2 cellular contexts compared by ENCODE assay signal in genomic region chr11:62603771-62604170, GRCh38.
TF ChIP-seq lines count a peak whose summit lies in the region.

No MANE protein-coding gene starts in this region.

TF ChIP-seq in GM23338, 12 proteins besides CTCF, POLR2A, EP300 and RAD21:
- TF ChIP-seq JUNB (IDR thresholded peaks at IDR 0.05; ENCODE audit: unreplicated experiment) (no peak), EZH2 (IDR thresholded peaks at IDR 0.05; ENCODE audit: low read depth, unreplicated experiment) (no peak), CREB1 (CRISPR knock-in tag; IDR thresholded peaks at IDR 0.05; ENCODE audit: low read depth) (no peak), ZNF114 (CRISPR knock-in tag; IDR thresholded peaks at IDR 0.05) (no peak)
- TF ChIP-seq, protein P1, sequence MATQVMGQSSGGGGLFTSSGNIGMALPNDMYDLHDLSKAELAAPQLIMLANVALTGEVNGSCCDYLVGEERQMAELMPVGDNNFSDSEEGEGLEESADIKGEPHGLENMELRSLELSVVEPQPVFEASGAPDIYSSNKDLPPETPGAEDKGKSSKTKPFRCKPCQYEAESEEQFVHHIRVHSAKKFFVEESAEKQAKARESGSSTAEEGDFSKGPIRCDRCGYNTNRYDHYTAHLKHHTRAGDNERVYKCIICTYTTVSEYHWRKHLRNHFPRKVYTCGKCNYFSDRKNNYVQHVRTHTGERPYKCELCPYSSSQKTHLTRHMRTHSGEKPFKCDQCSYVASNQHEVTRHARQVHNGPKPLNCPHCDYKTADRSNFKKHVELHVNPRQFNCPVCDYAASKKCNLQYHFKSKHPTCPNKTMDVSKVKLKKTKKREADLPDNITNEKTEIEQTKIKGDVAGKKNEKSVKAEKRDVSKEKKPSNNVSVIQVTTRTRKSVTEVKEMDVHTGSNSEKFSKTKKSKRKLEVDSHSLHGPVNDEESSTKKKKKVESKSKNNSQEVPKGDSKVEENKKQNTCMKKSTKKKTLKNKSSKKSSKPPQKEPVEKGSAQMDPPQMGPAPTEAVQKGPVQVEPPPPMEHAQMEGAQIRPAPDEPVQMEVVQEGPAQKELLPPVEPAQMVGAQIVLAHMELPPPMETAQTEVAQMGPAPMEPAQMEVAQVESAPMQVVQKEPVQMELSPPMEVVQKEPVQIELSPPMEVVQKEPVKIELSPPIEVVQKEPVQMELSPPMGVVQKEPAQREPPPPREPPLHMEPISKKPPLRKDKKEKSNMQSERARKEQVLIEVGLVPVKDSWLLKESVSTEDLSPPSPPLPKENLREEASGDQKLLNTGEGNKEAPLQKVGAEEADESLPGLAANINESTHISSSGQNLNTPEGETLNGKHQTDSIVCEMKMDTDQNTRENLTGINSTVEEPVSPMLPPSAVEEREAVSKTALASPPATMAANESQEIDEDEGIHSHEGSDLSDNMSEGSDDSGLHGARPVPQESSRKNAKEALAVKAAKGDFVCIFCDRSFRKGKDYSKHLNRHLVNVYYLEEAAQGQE (IDR thresholded peaks at IDR 0.05; ENCODE audit: unreplicated experiment), result no peak
TF ChIP-seq in GM23338: peak in this region for 0.

TF ChIP-seq in K562, 482 proteins besides CTCF, POLR2A, EP300 and RAD21:
- no peak for TF ChIP-seq FOS (IDR thresholded peaks at IDR 0.05; ENCODE audit: extremely low read depth, insufficient read length)
- no peak for TF ChIP-seq ZNF561 (CRISPR knock-in tag; conservative IDR thresholded peaks at IDR 0.05)
- TF ChIP-seq, protein P2, sequence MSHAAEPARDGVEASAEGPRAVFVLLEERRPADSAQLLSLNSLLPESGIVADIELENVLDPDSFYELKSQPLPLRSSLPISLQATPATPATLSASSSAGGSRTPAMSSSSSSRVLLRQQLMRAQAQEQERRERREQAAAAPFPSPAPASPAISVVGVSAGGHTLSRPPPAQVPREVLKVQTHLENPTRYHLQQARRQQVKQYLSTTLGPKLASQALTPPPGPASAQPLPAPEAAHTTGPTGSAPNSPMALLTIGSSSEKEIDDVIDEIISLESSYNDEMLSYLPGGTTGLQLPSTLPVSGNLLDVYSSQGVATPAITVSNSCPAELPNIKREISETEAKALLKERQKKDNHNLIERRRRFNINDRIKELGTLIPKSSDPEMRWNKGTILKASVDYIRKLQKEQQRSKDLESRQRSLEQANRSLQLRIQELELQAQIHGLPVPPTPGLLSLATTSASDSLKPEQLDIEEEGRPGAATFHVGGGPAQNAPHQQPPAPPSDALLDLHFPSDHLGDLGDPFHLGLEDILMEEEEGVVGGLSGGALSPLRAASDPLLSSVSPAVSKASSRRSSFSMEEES (CRISPR knock-in tag; IDR thresholded peaks at IDR 0.05), result no peak
- no peak for TF ChIP-seq GTF2E2 (tag; IDR thresholded peaks at IDR 0.05)
- no peak for TF ChIP-seq ZNF165 (CRISPR knock-in tag; IDR thresholded peaks at IDR 0.05; ENCODE audit: borderline replicate concordance)
- peak; percentile 88 for TF ChIP-seq RFX1 (IDR thresholded peaks at IDR 0.05)
- TF ChIP-seq NR2C1 (IDR thresholded peaks at IDR 0.05), result peak; percentile 41; the same call in 1 of the 2 replicates
- no peak for TF ChIP-seq NR2C1 (tag; IDR thresholded peaks at IDR 0.05)
- peak; percentile 38 for TF ChIP-seq MEIS2 (IDR thresholded peaks at IDR 0.05; ENCODE audit: partially characterized antibody)
- TF ChIP-seq STAG1 (CRISPR knock-in tag; IDR thresholded peaks at IDR 0.05; ENCODE audit: borderline replicate concordance), result no peak
- no peak for TF ChIP-seq ZBTB17 (CRISPR knock-in tag; IDR thresholded peaks at IDR 0.05)
- TF ChIP-seq, protein P3, sequence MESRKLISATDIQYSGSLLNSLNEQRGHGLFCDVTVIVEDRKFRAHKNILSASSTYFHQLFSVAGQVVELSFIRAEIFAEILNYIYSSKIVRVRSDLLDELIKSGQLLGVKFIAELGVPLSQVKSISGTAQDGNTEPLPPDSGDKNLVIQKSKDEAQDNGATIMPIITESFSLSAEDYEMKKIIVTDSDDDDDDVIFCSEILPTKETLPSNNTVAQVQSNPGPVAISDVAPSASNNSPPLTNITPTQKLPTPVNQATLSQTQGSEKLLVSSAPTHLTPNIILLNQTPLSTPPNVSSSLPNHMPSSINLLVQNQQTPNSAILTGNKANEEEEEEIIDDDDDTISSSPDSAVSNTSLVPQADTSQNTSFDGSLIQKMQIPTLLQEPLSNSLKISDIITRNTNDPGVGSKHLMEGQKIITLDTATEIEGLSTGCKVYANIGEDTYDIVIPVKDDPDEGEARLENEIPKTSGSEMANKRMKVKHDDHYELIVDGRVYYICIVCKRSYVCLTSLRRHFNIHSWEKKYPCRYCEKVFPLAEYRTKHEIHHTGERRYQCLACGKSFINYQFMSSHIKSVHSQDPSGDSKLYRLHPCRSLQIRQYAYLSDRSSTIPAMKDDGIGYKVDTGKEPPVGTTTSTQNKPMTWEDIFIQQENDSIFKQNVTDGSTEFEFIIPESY (CRISPR knock-in tag; IDR thresholded peaks at IDR 0.05), result peak; percentile 33; the same call in 1 of the 2 replicates
TF ChIP-seq in K562: peak in this region for 4.
